Comparison of ENCODE assay signal across 28 cellular contexts in genomic region chr5:150404991-150405816, GRCh38. TPM values are rescaled to one million over a fixed set of nuclear protein-coding genes. Genes with fewer than 3 reads are reported as not detected.
A peak's percentile ranks its signal among the peaks of the same experiment; 100 is the strongest.
DNase-seq lines count a peak whose midpoint lies in the region; ATAC-seq and TF ChIP-seq lines count a peak whose summit lies in the region.
"Had no signal": no experiment of that assay in that cellular context is flagged by ENCODE, and none has a peak within 500 bp of the region (broad histone marks: within the 10 kb centered on the region; RNA-seq: fewer than 3 reads in every experiment).

No MANE protein-coding gene starts in this region.

- peak; percentile 12 for DNase-seq in left ventricle myocardium superior
- DNase-seq in right cardiac atrium = no peak
- DNase-seq in H7 = peak; percentile 25
- no peak for DNase-seq in neural progenitor cell (ENCODE audit: low spot score)
- DNase-seq in SW480 (ENCODE audit: low spot score) = no peak
- DNase-seq in GF-D8 (lab: John Stamatoyannopoulos, UW) = no peak
- DNase-seq: ACHN; activated CD4-positive, alpha-beta T cell treated with anti-CD3 and anti-CD28 coated beads, Interleukin-2, amount 10 ng/mL, durations not matched to agents 7 days and 5 days; amniotic stem cell; C1 segment of cervical spinal cord; effector CD8-positive, alpha-beta T cell; glutamatergic neuron; HFFc6; NCI-H510A; NK-92 treated with Interleukin-12 subunit alpha and Interleukin-12 subunit beta, amount 100 ng/mL, for 24 hours; ovary; PC-9; retina; Right ventricle myocardium superior; stimulated activated CD4-positive, alpha-beta T cell treated with anti-CD3 and anti-CD28 coated beads, Interleukin-2, amount 100 ng/mL, for 24 hours; T-helper 9 cell; transverse colon had no signal

- no peaks in the 10 kb centered on the region for H3K27me3 ChIP-seq in right cardiac atrium (ENCODE audit: control insufficient read depth, insufficient read depth)
- H3K27me3 ChIP-seq in H7 (ENCODE audit: control insufficient read depth, insufficient read depth, low read length) = no peaks in the 10 kb centered on the region
- no peaks in the 10 kb centered on the region for H3K27me3 ChIP-seq in neural progenitor cell
- H3K27me3 ChIP-seq: ovary, transverse colon had no signal

- H3K27ac Mint-ChIP-seq in dendritic cell treated with granulocyte-macrophage colony-stimulating factor and Interleukin-4, amounts not matched to agents 40 ng/mL and 50 ng/mL, for 4 days = peak overlapping the region; percentile 99
- no peak overlapping the region for H3K27ac Mint-ChIP-seq in neural progenitor cell
- H3K27ac Mint-ChIP-seq: activated CD4-positive, alpha-beta T cell treated with anti-CD3 and anti-CD28 coated beads, Interleukin-2, amount 10 ng/mL, durations not matched to agents 7 days and 5 days; HFFc6 had no signal

- intact Hi-C loops in left ventricle myocardium superior (cut with micrococcal nuclease) = no loop called here
- intact Hi-C loops in right cardiac atrium (cut with DNase I) = no loop called here
- intact Hi-C loops in dendritic cell treated with granulocyte-macrophage colony-stimulating factor and Interleukin-4, amounts not matched to agents 40 ng/mL and 50 ng/mL, for 4 days (cut with micrococcal nuclease) = no loop called here

- H3K27ac ChIP-seq in right cardiac atrium (ENCODE audit: low read length) (no peak overlapping the region), neural progenitor cell (no peak overlapping the region)
- H3K27ac ChIP-seq: ovary, PC-9, transverse colon, VCaP had no signal

- peaks cover 3% of the 10 kb centered on the region for H3F3A ChIP-seq in neural progenitor cell (ENCODE audit: low read depth)

- H3K9me3 Mint-ChIP-seq in dendritic cell treated with granulocyte-macrophage colony-stimulating factor and Interleukin-4, amounts not matched to agents 40 ng/mL and 50 ng/mL, for 4 days = no peaks in the 10 kb centered on the region
- no peaks in the 10 kb centered on the region for H3K9me3 Mint-ChIP-seq in neural progenitor cell
- H3K9me3 Mint-ChIP-seq: activated CD4-positive, alpha-beta T cell treated with anti-CD3 and anti-CD28 coated beads, Interleukin-2, amount 10 ng/mL, durations not matched to agents 7 days and 5 days; activated naive CD4-positive, alpha-beta T cell treated with anti-CD3 and anti-CD28 coated beads, Interleukin-2, amount 10 ng/mL, durations not matched to agents 7 days and 5 days; HFFc6; natural killer cell treated with Interleukin-12 subunit alpha and Interleukin-12 subunit beta and Interleukin-15 and Interleukin-18, amount 100 ng/mL, for 72 hours had no signal

- 85% methylated on average over 9 of the region's 9 CpGs for WGBS in right cardiac atrium

- peaks cover 62% of the 10 kb centered on the region for H3K4me1 Mint-ChIP-seq in dendritic cell treated with granulocyte-macrophage colony-stimulating factor and Interleukin-4, amounts not matched to agents 40 ng/mL and 50 ng/mL, for 4 days (ENCODE audit: low read depth)
- peaks cover 14% of the 10 kb centered on the region for H3K4me1 Mint-ChIP-seq in neural progenitor cell

- no peaks in the 10 kb centered on the region for H4K20me1 ChIP-seq in neural progenitor cell (ENCODE audit: low read depth)

- H3K36me3 ChIP-seq in H7 (replicated peaks; ENCODE audit: control insufficient read depth, insufficient read depth, low read length) = peaks cover 8% of the 10 kb centered on the region
- no peaks in the 10 kb centered on the region for H3K36me3 ChIP-seq in neural progenitor cell
- H3K36me3 ChIP-seq: ovary had no signal

- no peak overlapping the region for H2AFZ ChIP-seq in neural progenitor cell (replicated peaks)
- H2AFZ ChIP-seq: PC-9 had no signal

- TF ChIP-seq CTCF in neural progenitor cell (IDR thresholded peaks at IDR 0.05) = no peak

- H3K4me2 ChIP-seq in neural progenitor cell = no peak overlapping the region
- H3K4me2 ChIP-seq: PC-9, smooth muscle cell had no signal

- no peaks in the 10 kb centered on the region for H3K79me2 ChIP-seq in neural progenitor cell (ENCODE audit: low read depth)

- ATAC-seq in left ventricle myocardium superior (no peak), right cardiac atrium (no peak), GM19023 (IDR thresholded peaks at IDR 0.05; ENCODE audit: unreplicated experiment) (no peak)
- ATAC-seq: natural killer cell treated with Interleukin-12 subunit alpha and Interleukin-12 subunit beta and Interleukin-15 and Interleukin-18, amount 100 ng/mL, for 72 hours had no signal

- H3K9ac ChIP-seq in neural progenitor cell = no peak overlapping the region

- H3K4me3 Mint-ChIP-seq in dendritic cell treated with granulocyte-macrophage colony-stimulating factor and Interleukin-4, amounts not matched to agents 40 ng/mL and 50 ng/mL, for 4 days = no peak overlapping the region
- H3K4me3 Mint-ChIP-seq in neural progenitor cell = no peak overlapping the region
- H3K4me3 Mint-ChIP-seq: activated CD4-positive, alpha-beta T cell treated with anti-CD3 and anti-CD28 coated beads, Interleukin-2, amount 10 ng/mL, durations not matched to agents 7 days and 5 days; activated naive CD4-positive, alpha-beta T cell treated with anti-CD3 and anti-CD28 coated beads, Interleukin-2, amount 10 ng/mL, durations not matched to agents 7 days and 5 days; HFFc6; natural killer cell treated with Interleukin-12 subunit alpha and Interleukin-12 subunit beta and Interleukin-15 and Interleukin-18, amount 100 ng/mL, for 72 hours had no signal

- H3K9me3 ChIP-seq in right cardiac atrium (ENCODE audit: control insufficient read depth, low read length) (no peaks in the 10 kb centered on the region), neural progenitor cell (ENCODE audit: low read depth) (no peaks in the 10 kb centered on the region)
- H3K9me3 ChIP-seq: ovary, transverse colon had no signal

- no peak overlapping the region for H3K4me3 ChIP-seq in right cardiac atrium (ENCODE audit: low read length)
- no peak overlapping the region for H3K4me3 ChIP-seq in H7 (ENCODE audit: insufficient read depth, low read depth, low read length)
- no peak overlapping the region for H3K4me3 ChIP-seq in neural progenitor cell
- H3K4me3 ChIP-seq: ovary, PC-9, smooth muscle cell, transverse colon had no signal

- H3K4me1 ChIP-seq in right cardiac atrium (ENCODE audit: control insufficient read depth, insufficient read depth, low read length) (peaks cover 5% of the 10 kb centered on the region), neural progenitor cell (peaks cover 4% of the 10 kb centered on the region)

- no peaks in the 10 kb centered on the region for H3K27me3 Mint-ChIP-seq in dendritic cell treated with granulocyte-macrophage colony-stimulating factor and Interleukin-4, amounts not matched to agents 40 ng/mL and 50 ng/mL, for 4 days
- H3K27me3 Mint-ChIP-seq in neural progenitor cell (ENCODE audit: insufficient read depth, low read depth) = peaks cover 9% of the 10 kb centered on the region
- H3K27me3 Mint-ChIP-seq: activated CD4-positive, alpha-beta T cell treated with anti-CD3 and anti-CD28 coated beads, Interleukin-2, amount 10 ng/mL, durations not matched to agents 7 days and 5 days; activated naive CD4-positive, alpha-beta T cell treated with anti-CD3 and anti-CD28 coated beads, Interleukin-2, amount 10 ng/mL, durations not matched to agents 7 days and 5 days; natural killer cell treated with Interleukin-12 subunit alpha and Interleukin-12 subunit beta and Interleukin-15 and Interleukin-18, amount 100 ng/mL, for 72 hours had no signal

- H3K36me3 Mint-ChIP-seq in dendritic cell treated with granulocyte-macrophage colony-stimulating factor and Interleukin-4, amounts not matched to agents 40 ng/mL and 50 ng/mL, for 4 days (ENCODE audit: low read depth) = peaks cover 100% of the 10 kb centered on the region
- H3K36me3 Mint-ChIP-seq in neural progenitor cell = peaks cover 11% of the 10 kb centered on the region

RNA-seq across cellular contexts. Expression of gene CD74, which starts 7.5 kb away (rescaled TPM):
- total RNA-seq in left ventricle myocardium superior = 341 TPM
- 100 to 1,000 TPM; 222 to 331 (median 251) TPM for total RNA-seq in right cardiac atrium
- 201 TPM for polyA plus RNA-seq in right cardiac atrium
- total RNA-seq in H7 (2014; rRNA removed; shearing (Covaris generic)) = 18.0 and 32.2 TPM in 2 replicates
- total RNA-seq in neural progenitor cell (ENCODE audit: low replicate concordance) = 9.8 and 25.6 TPM in 2 replicates

RNA-seq across cellular contexts. Expression of gene RPS14, which starts 44.3 kb away (rescaled TPM):
- total RNA-seq in left ventricle myocardium superior (1,255 TPM), right cardiac atrium (1,000 to 10,000 TPM; 1,254 to 1,552 (median 1,386) TPM), neural progenitor cell (ENCODE audit: low replicate concordance) (3,204 and 3,639 TPM in 2 replicates)
- 1,870 TPM for polyA plus RNA-seq in right cardiac atrium
- 2,734 and 3,255 TPM in 2 replicates for total RNA-seq in H7 (2014; rRNA removed; shearing (Covaris generic))

RNA-seq across cellular contexts. Expression of gene TCOF1, which starts 47.7 kb away (rescaled TPM):
- total RNA-seq in left ventricle myocardium superior = 21.0 TPM
- 10 to 100 TPM; 14.3 to 22.7 (median 17.5) TPM for total RNA-seq in right cardiac atrium
- 11.9 TPM for polyA plus RNA-seq in right cardiac atrium
- 108 and 115 TPM in 2 replicates for total RNA-seq in H7 (2014; rRNA removed; shearing (Covaris generic))
- 37.9 and 79.8 TPM in 2 replicates for total RNA-seq in neural progenitor cell (ENCODE audit: low replicate concordance)

Comparison
In these comparisons a context has a peak if more than half of its experiments do, and no peak if none do; other contexts are left out.
1. DNase-seq: peak in left ventricle myocardium superior (single experiment) and H7 (single experiment); none in right cardiac atrium (0 of 3), neural progenitor cell (single experiment), SW480 (single experiment) and GF-D8 (single experiment).